ENCODE assay signal across 1 cellular context in the genomic region with DNA sequence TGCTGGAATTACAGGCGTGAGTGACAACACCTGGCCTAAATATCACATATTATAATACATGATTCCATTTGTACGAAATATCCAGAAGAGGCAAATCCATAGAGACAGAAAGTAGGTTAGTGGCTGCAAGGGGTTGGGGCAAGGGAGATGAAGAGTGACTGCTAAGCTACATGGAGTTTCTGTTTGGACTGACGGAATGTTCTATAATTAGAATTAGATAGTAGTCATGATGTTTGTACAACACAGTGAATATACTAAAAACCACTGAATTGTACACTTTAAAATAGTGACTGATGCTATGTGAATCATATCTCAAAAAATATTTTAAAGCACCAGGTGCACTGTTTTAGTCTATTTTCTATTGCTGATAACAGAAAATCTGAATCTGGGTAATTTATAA.
TF ChIP-seq lines count a peak whose summit lies in the region.

No MANE protein-coding gene starts in this region.

TF ChIP-seq in IMR-90, 13 proteins besides CTCF, POLR2A, EP300 and RAD21:
- TF ChIP-seq RFX5 (IDR thresholded peaks at IDR 0.05; ENCODE audit: low read depth, low read length) = no peak
- no peak for TF ChIP-seq MAFK (IDR thresholded peaks at IDR 0.05; ENCODE audit: low read depth, low read length)
- TF ChIP-seq, protein P1, sequence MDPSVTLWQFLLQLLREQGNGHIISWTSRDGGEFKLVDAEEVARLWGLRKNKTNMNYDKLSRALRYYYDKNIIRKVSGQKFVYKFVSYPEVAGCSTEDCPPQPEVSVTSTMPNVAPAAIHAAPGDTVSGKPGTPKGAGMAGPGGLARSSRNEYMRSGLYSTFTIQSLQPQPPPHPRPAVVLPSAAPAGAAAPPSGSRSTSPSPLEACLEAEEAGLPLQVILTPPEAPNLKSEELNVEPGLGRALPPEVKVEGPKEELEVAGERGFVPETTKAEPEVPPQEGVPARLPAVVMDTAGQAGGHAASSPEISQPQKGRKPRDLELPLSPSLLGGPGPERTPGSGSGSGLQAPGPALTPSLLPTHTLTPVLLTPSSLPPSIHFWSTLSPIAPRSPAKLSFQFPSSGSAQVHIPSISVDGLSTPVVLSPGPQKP (IDR thresholded peaks at IDR 0.05; ENCODE audit: borderline replicate concordance, low read depth, low read length) = no peak
- TF ChIP-seq, protein P2, sequence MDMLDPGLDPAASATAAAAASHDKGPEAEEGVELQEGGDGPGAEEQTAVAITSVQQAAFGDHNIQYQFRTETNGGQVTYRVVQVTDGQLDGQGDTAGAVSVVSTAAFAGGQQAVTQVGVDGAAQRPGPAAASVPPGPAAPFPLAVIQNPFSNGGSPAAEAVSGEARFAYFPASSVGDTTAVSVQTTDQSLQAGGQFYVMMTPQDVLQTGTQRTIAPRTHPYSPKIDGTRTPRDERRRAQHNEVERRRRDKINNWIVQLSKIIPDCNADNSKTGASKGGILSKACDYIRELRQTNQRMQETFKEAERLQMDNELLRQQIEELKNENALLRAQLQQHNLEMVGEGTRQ (IDR thresholded peaks at IDR 0.05; ENCODE audit: low read depth, low read length) = no peak
- no peak for TF ChIP-seq CHD1 (IDR thresholded peaks at IDR 0.05; ENCODE audit: low read depth, low read length)
- TF ChIP-seq MXI1 (IDR thresholded peaks at IDR 0.05; ENCODE audit: borderline replicate concordance, low read depth, low read length) = no peak
- no peak for TF ChIP-seq NFE2L2 (IDR thresholded peaks at IDR 0.05; ENCODE audit: low read depth, low read length)
- TF ChIP-seq BHLHE40 (IDR thresholded peaks at IDR 0.05; ENCODE audit: low read depth, low read length) = no peak
- TF ChIP-seq CEBPB (IDR thresholded peaks at IDR 0.05; ENCODE audit: low read depth, low read length) = no peak
- no peak for TF ChIP-seq SMC3 (IDR thresholded peaks at IDR 0.05; ENCODE audit: low read depth, low read length)
- no peak for TF ChIP-seq FOS (IDR thresholded peaks at IDR 0.05; ENCODE audit: low read depth, low read length)
- no peak for TF ChIP-seq MAZ (IDR thresholded peaks at IDR 0.05; ENCODE audit: borderline replicate concordance, low read depth, low read length)
- no peak for TF ChIP-seq RCOR1 (IDR thresholded peaks at IDR 0.05; ENCODE audit: insufficient replicate concordance, low read length)
